8 cellular contexts compared by ENCODE assay signal in genomic region chr6:33248932-33249731, GRCh38. TPM values are rescaled to one million over a fixed set of nuclear protein-coding genes. Genes with fewer than 3 reads are reported as not detected.
DNase-seq lines count a peak whose midpoint lies in the region; ATAC-seq and TF ChIP-seq lines count a peak whose summit lies in the region.

No MANE protein-coding gene starts in this region.

- CTCF ChIA-PET in Panc1 (lab: Charles Lee) = interaction anchor here (1.1 to 1.9 kb wide), 4 partner anchors 13 to 100 kb away, joined by 3 to 9 read pairs (median 4); no protein-coding TSS in a partner anchor

- intact Hi-C loops in Panc1 (cut with micrococcal nuclease; ENCODE audit: unreplicated experiment) = loop anchor here (2.0 to 10.0 kb wide), 2 partner anchors 130 to 234 kb away; no protein-coding TSS in a partner anchor
- intact Hi-C loops in esophagus squamous epithelium (cut with DNase I) = loop anchor here (5.0 kb wide), 2 partner anchors 87 to 127 kb away; no protein-coding TSS in a partner anchor

- H3K4me3 ChIP-seq in Panc1 (ENCODE audit: low read depth in 2 of 2, low read length in 2 of 2) (peak overlapping the region; percentile 67 to 82), esophagus squamous epithelium (peak overlapping the region; percentile 38 to 74 (median 64))

- H3K4me1 ChIP-seq in Panc1 (ENCODE audit: control insufficient read depth, insufficient read depth, low read length) (peaks cover 14% of the 10 kb centered on the region), esophagus squamous epithelium (peaks cover 13 to 32% (median 23%) of the 10 kb centered on the region in 3 donors)

- WGBS in esophagus squamous epithelium, 2 donors = 0 to 1% methylated on average over 28 to 35 of the region's 58 CpGs

- no peaks in the 10 kb centered on the region for H3K27me3 ChIP-seq in Panc1 (ENCODE audit: control insufficient read depth, insufficient read depth, low read length)
- peaks cover 0 to 3% (median 0%) of the 10 kb centered on the region in 4 donors for H3K27me3 ChIP-seq in esophagus squamous epithelium

- ATAC-seq in GM21723 (IDR thresholded peaks at IDR 0.05; ENCODE audit: unreplicated experiment) (peak; percentile 85), Panc1 (peak; percentile 93)

- no peak for TF ChIP-seq CTCF in Panc1 (IDR thresholded peaks at IDR 0.05)
- peak in 2 of 6 experiments; percentile 7 to 20 for TF ChIP-seq CTCF in esophagus squamous epithelium (IDR thresholded peaks at IDR 0.05)

- POLR2A ChIA-PET in Panc1 (lab: Charles Lee) = interaction anchor here (0.6 to 1.0 kb wide), 2 partner anchors 11 to 17 kb away, joined by 3 to 8 read pairs; no protein-coding TSS in a partner anchor

- H3K9me3 ChIP-seq in Panc1 (ENCODE audit: control insufficient read depth, insufficient read depth, low read depth, low read length) (no peaks in the 10 kb centered on the region), esophagus squamous epithelium (no peaks in the 10 kb centered on the region)

- peak in 2 of 4 donors; percentile 79 to 85 for TF ChIP-seq POLR2A in esophagus squamous epithelium (IDR thresholded peaks at IDR 0.05)

- peak; percentile 99 for DNase-seq in DMS53 treated with DMSO at 0.1 percent for 48 hours (lab: John Stamatoyannopoulos, UW; ENCODE audit: unreplicated experiment)
- peak; percentile 99 for DNase-seq in KG1 (lab: John Stamatoyannopoulos, UW)
- DNase-seq in Panc1 (ENCODE audit: low read depth, low spot score) = peak; percentile 97
- peak; percentile 91 for DNase-seq in activated T-helper 1 cell treated with Interleukin-2 at 50 U/mL for 16 hours (ENCODE audit: low read depth)
- peak; percentile 88 for DNase-seq in esophagus squamous epithelium (lab: John Stamatoyannopoulos, UW)
- peak; percentile 100 for DNase-seq in myocyte (ENCODE audit: low read depth)
- peak; percentile 89 to 98 for DNase-seq in stimulated activated CD8-positive, alpha-beta memory T cell treated with anti-CD3 and anti-CD28 coated beads, Interleukin-7, amount 100 ng/mL, for 48 hours (ENCODE audit: extremely low read depth in 1 of 2, low read depth in 1 of 2)

- peaks cover 4% of the 10 kb centered on the region; the same call in 1 of the 2 replicates for H3K36me3 ChIP-seq in Panc1 (ENCODE audit: control insufficient read depth, insufficient read depth, low read length)
- H3K36me3 ChIP-seq in esophagus squamous epithelium = peaks cover 0 to 19% (median 0%) of the 10 kb centered on the region in 3 donors

- in situ Hi-C loops in Panc1 (cut with HindIII; ENCODE audit: low pct_unique_long_range_greater_than_20kb, low sequenced_read_pairs) = no loop called here

- no TSS peak for BruUV-seq in Panc1 (replicated peaks; lab: Mats Ljungman, UMichigan)

- peak overlapping the region; percentile 98 for H3K27ac ChIP-seq in Panc1 (ENCODE audit: low read length)
- H3K27ac ChIP-seq in esophagus squamous epithelium = peak overlapping the region; percentile 92 to 99 (median 98)

RNA-seq across cellular contexts. Expression of gene VPS52, which starts 22.5 kb away (rescaled TPM):
- total RNA-seq in Panc1 (2021; ENCODE audit: unreplicated experiment) = 77.7 TPM
- 68.6 TPM for polyA plus RNA-seq in Panc1 (2012; ENCODE audit: insufficient read length)
- total RNA-seq in esophagus squamous epithelium = 10 to 100 TPM; 34.1 to 45.5 (median 39.8) TPM
- total RNA-seq in myocyte = 45.9 and 51.2 TPM in 2 replicates
- 43.1 TPM for polyA plus RNA-seq in myocyte (2012)

RNA-seq across cellular contexts. Expression of gene RPS18, which starts 22.7 kb away (rescaled TPM):
- total RNA-seq in Panc1 (2021; ENCODE audit: unreplicated experiment) (1,987 TPM), esophagus squamous epithelium (1,000 to 10,000 TPM; 1,955 to 5,522 (median 4,042) TPM), myocyte (1,802 and 1,984 TPM in 2 replicates)
- polyA plus RNA-seq in Panc1 (2012; ENCODE audit: insufficient read length) = 3,030 TPM
- 3,148 TPM for polyA plus RNA-seq in myocyte (2012)

RNA-seq across cellular contexts. Expression of gene B3GALT4, which starts 27.8 kb away (rescaled TPM):
- 6.0 TPM for total RNA-seq in Panc1 (2021; ENCODE audit: unreplicated experiment)
- polyA plus RNA-seq in Panc1 (2012; ENCODE audit: insufficient read length) = 6.4 TPM
- total RNA-seq in esophagus squamous epithelium = 10 to 100 TPM in 3 of 4 donors, 1 to 10 TPM in 1; 9.4 to 31.1 (median 15.0) TPM
- 0.21 TPM in 1 of 2 replicates, not detected in the other for total RNA-seq in myocyte
- polyA plus RNA-seq in myocyte (2012) = 0.13 TPM

RNA-seq across cellular contexts. Expression of gene WDR46, which starts 39.9 kb away (rescaled TPM):
- 80.6 TPM for total RNA-seq in Panc1 (2021; ENCODE audit: unreplicated experiment)
- polyA plus RNA-seq in Panc1 (2012; ENCODE audit: insufficient read length) = 80.7 TPM
- total RNA-seq in esophagus squamous epithelium = 10 to 100 TPM; 30.0 to 62.3 (median 55.6) TPM
- 74.7 and 95.2 TPM in 2 replicates for total RNA-seq in myocyte
- 65.0 TPM for polyA plus RNA-seq in myocyte (2012)

RNA-seq across cellular contexts. Expression of gene PFDN6, which starts 40.3 kb away (rescaled TPM):
- 101 TPM for total RNA-seq in Panc1 (2021; ENCODE audit: unreplicated experiment)
- polyA plus RNA-seq in Panc1 (2012; ENCODE audit: insufficient read length) = 127 TPM
- 10 to 100 TPM; 28.6 to 71.0 (median 43.5) TPM for total RNA-seq in esophagus squamous epithelium
- 61.0 and 71.6 TPM in 2 replicates for total RNA-seq in myocyte
- polyA plus RNA-seq in myocyte (2012) = 103 TPM

Comparison
In these comparisons a context has a peak if more than half of its experiments do, and no peak if none do; other contexts are left out.
1. Peak in every context shown above with its lines: DNase-seq, ATAC-seq, H3K4me3 ChIP-seq and H3K27ac ChIP-seq.